Comparison of ENCODE assay signal across 20 cellular contexts in the genomic region with DNA sequence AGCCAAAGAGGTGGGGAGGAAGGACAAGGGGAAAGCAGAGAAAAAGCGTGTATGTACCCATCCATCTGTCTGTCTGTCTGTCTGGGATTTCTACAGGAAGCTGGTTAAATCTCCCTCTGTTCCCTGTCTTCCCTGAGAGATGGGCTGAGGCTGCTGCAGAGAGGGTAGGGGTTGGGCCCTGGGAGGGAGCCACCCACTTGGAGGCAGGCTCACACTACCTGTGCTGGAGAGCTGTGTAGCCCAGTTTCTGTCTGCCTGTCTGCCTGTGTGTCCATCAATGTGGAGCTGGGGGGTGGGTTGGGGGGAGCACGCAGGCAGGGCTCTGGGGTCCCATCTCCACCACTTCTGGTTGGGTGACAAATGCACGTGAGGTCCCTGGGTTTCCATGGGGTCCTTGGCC. TPM values are rescaled to one million over a fixed set of nuclear protein-coding genes. Genes with fewer than 3 reads are reported as not detected.
"Had no signal": no experiment of that assay in that cellular context is flagged by ENCODE, and none has a peak within 500 bp of the region (broad histone marks: within the 10 kb centered on the region; RNA-seq: fewer than 3 reads in every experiment).

No MANE protein-coding gene starts in this region.

- H3K27ac ChIP-seq: cardiac muscle cell, epithelial cell of prostate, stomach had no signal

- H3K4me3 ChIP-seq: cardiac muscle cell, lung, stomach had no signal

- H3K9me3 ChIP-seq: stomach had no signal

- H3K36me3 ChIP-seq: cardiac muscle cell, stomach had no signal

- DNase-seq: activated B cell treated with CpG ODN at 0.5 μM for 24 hours; activated CD4-positive, alpha-beta memory T cell treated with anti-CD3 and anti-CD28 coated beads for 36 hours; activated CD4-positive, alpha-beta T cell treated with anti-CD3 and anti-CD28 coated beads for 4 hours; activated gamma-delta T cell treated with Interleukin-2 at 50 U/mL for 16 hours; activated T-cell treated with anti-CD3 and anti-CD28 coated beads for 4 hours; dermis blood vessel endothelial cell; effector memory CD4-positive, alpha-beta T cell; foreskin melanocyte; hypothalamus; midbrain; nephron progenitor cell; nucleus accumbens; retina; stomach; T-cell; trophoblast cell had no signal

RNA-seq across cellular contexts. Expression of gene ZNF385C, which starts 29.3 kb away (rescaled TPM):
- total RNA-seq: activated T-helper 1 cell treated with anti-CD3 and anti-CD28 coated beads, Interleukin-12 subunit alpha, Interleukin-12 subunit beta, Interleukin-2, Interleukin-4 antibody, amounts not matched to agents 30 ng/mL and 10 ng/mL and 1 ng/mL, durations not matched to agents 14 hours and 24 hours and 36 hours; dermis blood vessel endothelial cell had no signal
